ENCODE assay signal across 30 cellular contexts in genomic region chr7:153835712-153836265, GRCh38.
DNase-seq lines count a peak whose midpoint lies in the region; ATAC-seq and TF ChIP-seq lines count a peak whose summit lies in the region.
"Had no signal": no experiment of that assay in that cellular context is flagged by ENCODE, and none has a peak within 500 bp of the region (broad histone marks: within the 10 kb centered on the region; RNA-seq: fewer than 3 reads in every experiment).

No MANE protein-coding gene starts in this region.

- TF ChIP-seq CTCF in BE2C (IDR thresholded peaks at IDR 0.05; ENCODE audit: low read depth, low read length) = no peak

- H3K23ac ChIP-seq in neuronal stem cell (ENCODE audit: low read depth, low read length, poor library complexity) = no peak overlapping the region

- no peak overlapping the region for H3K4ac ChIP-seq in neuronal stem cell (ENCODE audit: low read length)

- no peak overlapping the region for H4K91ac ChIP-seq in neuronal stem cell (ENCODE audit: low read depth, low read length, poor library complexity)

- H3K9me3 ChIP-seq in BE2C (no peaks in the 10 kb centered on the region), neuronal stem cell (replicated peaks in 1 of 2; ENCODE audit: control insufficient read depth in 2 of 2, insufficient read depth in 1 of 2, low read depth in 1 of 2, low read length in 2 of 2) (no peaks in the 10 kb centered on the region)
- H3K9me3 ChIP-seq: colonic mucosa, heart left ventricle, lower lobe of right lung, ovary, thoracic aorta had no signal

- in situ Hi-C loops in ACHN (cut with HindIII; ENCODE audit: low pct_ligation_motif_present, low pct_unique_long_range_greater_than_20kb, low sequenced_read_pairs) = no loop called here

- no peak overlapping the region for H2BK15ac ChIP-seq in neuronal stem cell (ENCODE audit: low read length)

- H3K4me1 ChIP-seq in BE2C (no peaks in the 10 kb centered on the region; the same call in 1 of the 2 replicates), neuronal stem cell (ENCODE audit: control insufficient read depth in 2 of 2, insufficient read depth in 1 of 2, low read depth in 1 of 2, low read length in 2 of 2) (no peaks in the 10 kb centered on the region)
- H3K4me1 ChIP-seq: colonic mucosa, heart left ventricle, lower lobe of right lung had no signal

- H2BK120ac ChIP-seq in neuronal stem cell (ENCODE audit: low read depth, low read length) = no peak overlapping the region

- H2BK12ac ChIP-seq in neuronal stem cell (ENCODE audit: low read length) = no peak overlapping the region

- DNase-seq in BE2C (peak; percentile 84), RPMI8226 (peak; percentile 62), foreskin melanocyte (peak; percentile 18), neuronal stem cell (ENCODE audit: low spot score) (no peak), DMS53 treated with DMSO at 0.1 percent for 48 hours (lab: John Stamatoyannopoulos, UW; ENCODE audit: unreplicated experiment) (no peak), ACHN (no peak), DMS 273 (lab: John Stamatoyannopoulos, UW; ENCODE audit: unreplicated experiment) (no peak)
- DNase-seq: activated CD8-positive, alpha-beta T cell treated with anti-CD3 and anti-CD28 coated beads for 36 hours; CD4-positive, alpha-beta memory T cell; colonic mucosa; effector CD8-positive, alpha-beta T cell; EL; H7; islet precursor cell; lower lobe of right lung; NCI-H1105 treated with DMSO at 0.1 percent for 48 hours; NCI-H2029; ovary; PC-9; SHP77; stimulated activated naive CD4-positive, alpha-beta T cell treated with Interleukin-2 at 50 U/mL for 16 hours; SW 1271 had no signal

- H3K9ac ChIP-seq in neuronal stem cell (ENCODE audit: low read depth, low read length, poor library complexity) = peak overlapping the region; percentile 63

- H2AFZ ChIP-seq in neuronal stem cell (ENCODE audit: low read length) = peak overlapping the region; percentile 29
- H2AFZ ChIP-seq: PC-9 had no signal

- H3K27me3 ChIP-seq in BE2C (no peaks in the 10 kb centered on the region), neuronal stem cell (ENCODE audit: control insufficient read depth in 3 of 3, insufficient read depth in 3 of 3, low read depth in 1 of 3, low read length in 3 of 3) (no peaks in the 10 kb centered on the region)
- H3K27me3 ChIP-seq: colonic mucosa, heart left ventricle, ovary had no signal

- no peak overlapping the region for H2AK5ac ChIP-seq in neuronal stem cell (ENCODE audit: low read depth, low read length)

- no peaks in the 10 kb centered on the region for H3K36me3 ChIP-seq in BE2C
- no peaks in the 10 kb centered on the region for H3K36me3 ChIP-seq in neuronal stem cell (replicated peaks in 1 of 2; ENCODE audit: control insufficient read depth in 2 of 2, insufficient read depth in 2 of 2, low read length in 2 of 2)
- H3K36me3 ChIP-seq: colonic mucosa, heart left ventricle, lower lobe of right lung, ovary, thoracic aorta had no signal

- no CpG with 5 or more reads among the region's 7 CpGs for WGBS in neuronal stem cell (ENCODE audit: extremely low coverage in 2 of 2, insufficient read length in 2 of 2, insufficient replicate concordance in 1 of 2), 2 donors

- no peak overlapping the region for H3K27ac ChIP-seq in neuronal stem cell (replicated peaks; ENCODE audit: low read length)
- H3K27ac ChIP-seq: colonic mucosa, heart left ventricle, lower lobe of right lung, ovary, PC-9, thoracic aorta had no signal

- no peak overlapping the region for H3K18ac ChIP-seq in neuronal stem cell (ENCODE audit: low read length)

- no peaks in the 10 kb centered on the region for H3K79me1 ChIP-seq in neuronal stem cell (ENCODE audit: low read depth, low read length)

- H3K4me3 ChIP-seq in BE2C (ENCODE audit: low read depth, low read length) (peak overlapping the region; percentile 40), neuronal stem cell (ENCODE audit: low read length in 2 of 2) (no peak overlapping the region)
- H3K4me3 ChIP-seq: colonic mucosa, GM12878, heart left ventricle, K562, lower lobe of right lung, ovary, PC-9, smooth muscle cell, thoracic aorta had no signal

- no peak overlapping the region for H2BK5ac ChIP-seq in neuronal stem cell (ENCODE audit: low read length)

- no peak overlapping the region for H4K8ac ChIP-seq in neuronal stem cell (ENCODE audit: low read depth, low read length)

- no peak overlapping the region for H3K14ac ChIP-seq in neuronal stem cell (ENCODE audit: low read length)

- H3K4me2 ChIP-seq in neuronal stem cell (ENCODE audit: insufficient read depth, low read length, poor library complexity, severe bottlenecking) = no peak overlapping the region
- H3K4me2 ChIP-seq: PC-9, smooth muscle cell had no signal

- ATAC-seq in GM21717 (IDR thresholded peaks at IDR 0.05; ENCODE audit: unreplicated experiment) = no peak
- ATAC-seq: activated CD8-positive, alpha-beta T cell treated with anti-CD3 and anti-CD28 coated beads for 36 hours; activated naive CD4-positive, alpha-beta T cell treated with anti-CD3 and anti-CD28 coated beads, Interleukin-2, amount 50 U/mL, for 72 hours; activated T-helper 17 cell treated with anti-CD3 and anti-CD28 coated beads, Interleukin-2, amount 50 U/mL, for 72 hours; GM12878; heart left ventricle; lower lobe of right lung had no signal

Comparison
In these comparisons a context has a peak if more than half of its experiments do, and no peak if none do; other contexts are left out.
1. DNase-seq: peak in BE2C (single experiment), RPMI8226 (single experiment) and foreskin melanocyte (single experiment); none in neuronal stem cell (single experiment), DMS53 treated with DMSO at 0.1 percent for 48 hours (single experiment), ACHN (single experiment) and DMS 273 (single experiment).